8 cellular contexts compared by ENCODE assay signal in the genomic region with DNA sequence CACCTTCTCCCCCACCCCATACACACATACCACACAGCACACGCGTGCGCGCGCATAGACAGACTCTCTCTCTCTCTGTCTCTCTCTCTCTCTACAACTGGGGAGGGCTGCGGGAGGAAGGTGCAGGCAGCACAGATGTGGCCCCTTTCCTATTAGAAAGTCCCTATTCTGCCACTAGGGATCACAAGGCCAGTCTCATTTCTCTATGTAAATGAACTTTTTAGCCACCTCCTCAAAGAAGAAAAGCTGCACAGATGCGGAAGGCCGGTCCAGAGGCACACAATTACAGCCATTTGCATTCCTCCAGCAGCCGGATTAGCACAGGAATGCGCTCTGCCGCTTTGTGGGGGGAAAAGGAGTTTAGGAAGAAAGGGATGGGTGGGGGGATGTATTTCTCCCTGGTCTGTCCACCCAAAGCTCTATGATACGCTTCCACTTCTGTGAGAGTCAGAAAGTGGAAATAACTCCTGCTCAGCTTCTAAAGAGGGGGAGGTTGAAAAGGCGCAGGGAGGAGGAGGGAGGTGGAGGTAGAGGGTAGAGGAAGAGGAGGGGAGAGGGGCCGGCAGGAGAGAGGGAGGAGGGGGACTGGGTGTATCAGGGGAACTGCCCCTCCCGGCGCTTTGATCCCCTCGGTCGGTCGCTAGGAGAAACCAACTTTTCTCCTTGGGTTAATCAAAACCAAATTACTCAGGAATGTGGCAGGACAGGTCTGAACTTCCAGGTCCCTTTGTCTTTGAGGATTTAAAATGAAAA. TPM values are rescaled to one million over a fixed set of nuclear protein-coding genes. Genes with fewer than 3 reads are reported as not detected.
DNase-seq lines count a peak whose midpoint lies in the region; ATAC-seq and TF ChIP-seq lines count a peak whose summit lies in the region.
"Had no signal": no experiment of that assay in that cellular context is flagged by ENCODE, and none has a peak within 500 bp of the region (broad histone marks: within the 10 kb centered on the region; RNA-seq: fewer than 3 reads in every experiment).

No MANE protein-coding gene starts in this region.

- dilution Hi-C loops in mammary epithelial cell (cut with HindIII; ENCODE audit: low sequenced_read_pairs), result no loop called here

- H3K4me2 ChIP-seq in mammary epithelial cell (ENCODE audit: insufficient read depth, low read depth, low read length), result peak overlapping the region; percentile 41

- no TSS peak for BruUV-seq in mammary epithelial cell (replicated peaks; lab: Mats Ljungman, UMichigan)

- TF ChIP-seq CTCF in mammary epithelial cell (conservative IDR thresholded peaks at IDR 0.05 in 1 of 2, IDR thresholded peaks at IDR 0.05 in 1 of 2; ENCODE audit: extremely low read depth in 1 of 2, insufficient read depth in 1 of 2, low read depth in 1 of 2, low read length in 2 of 2), result no peak

- in situ Hi-C loops in mammary epithelial cell (cut with MboI; ENCODE audit: low sequenced_read_pairs in 2 of 2), result no loop called here

- CTCF ChIA-PET in mammary epithelial cell (lab: Charles Lee; ENCODE audit: low non-redundant PET), result interaction anchor here (0.7 kb wide), 1 partner anchor 145 kb away, joined by 5 read pairs; no protein-coding TSS in a partner anchor

- ATAC-seq in GM19035 (IDR thresholded peaks at IDR 0.05; ENCODE audit: unreplicated experiment) (peak; percentile 66), HG02852 (IDR thresholded peaks at IDR 0.05; ENCODE audit: unreplicated experiment) (peak; percentile 64)

- H3K79me2 ChIP-seq in mammary epithelial cell (ENCODE audit: insufficient read depth, low read length), result peaks cover 82% of the 10 kb centered on the region

- H3K9ac ChIP-seq in mammary epithelial cell (ENCODE audit: insufficient read depth, low read length), result no peak overlapping the region
- H3K9ac ChIP-seq in skeletal muscle tissue (ENCODE audit: low read depth in 1 of 3, low read length in 3 of 3), result peak overlapping the region in 2 of 3 donors; percentile 45 to 47

- DNase-seq in mammary epithelial cell, result no peak
- no peak for DNase-seq in activated T-cell treated with anti-CD3 and anti-CD28 coated beads, Interleukin-2, amount 50 U/mL, for 1 hour
- no peak for DNase-seq in COR-L47 (lab: John Stamatoyannopoulos, UW)
- DNase-seq in Ammon's horn (ENCODE audit: low spot score), result no peak

- WGBS in mammary epithelial cell (ENCODE audit: low coverage, missing lambda C conversion rate), result 48% methylated on average over 12 of the region's 19 CpGs

- H3K4me3 ChIP-seq in mammary epithelial cell (replicated peaks in 1 of 3; ENCODE audit: insufficient read depth in 1 of 3, low read depth in 2 of 3, low read length in 3 of 3) (no peak overlapping the region), skeletal muscle tissue (ENCODE audit: low read length in 3 of 3) (peak overlapping the region in 1 of 3 donors; percentile 22)
- H3K4me3 ChIP-seq: SK-N-MC had no signal

- H3K9me3 ChIP-seq in mammary epithelial cell (replicated peaks; ENCODE audit: insufficient read depth, low read length), result no peaks in the 10 kb centered on the region
- H3K9me3 ChIP-seq in skeletal muscle tissue (ENCODE audit: control insufficient read depth in 3 of 3, low read length in 3 of 3), result no peaks in the 10 kb centered on the region

- H3K36me3 ChIP-seq in mammary epithelial cell (ENCODE audit: insufficient read depth, low read length), result no peaks in the 10 kb centered on the region
- no peaks in the 10 kb centered on the region for H3K36me3 ChIP-seq in skeletal muscle tissue (ENCODE audit: control insufficient read depth in 3 of 3, insufficient read depth in 3 of 3, low read length in 3 of 3)

- H2AFZ ChIP-seq in mammary epithelial cell (ENCODE audit: low read depth, low read length), result peak overlapping the region; percentile 45

- peaks cover 9% of the 10 kb centered on the region for H3K4me1 ChIP-seq in mammary epithelial cell (ENCODE audit: insufficient read depth, low read length)
- H3K4me1 ChIP-seq in skeletal muscle tissue (ENCODE audit: control insufficient read depth in 3 of 3, insufficient read depth in 3 of 3, low read length in 3 of 3), result peaks cover 60 to 87% (median 62%) of the 10 kb centered on the region in 3 donors

- H3K27ac ChIP-seq in mammary epithelial cell (ENCODE audit: insufficient read depth, low read depth, low read length) (no peak overlapping the region), skeletal muscle tissue (ENCODE audit: low read depth, low read length) (peak overlapping the region; percentile 59)
- H3K27ac ChIP-seq: SK-N-MC had no signal

- no peaks in the 10 kb centered on the region for H4K20me1 ChIP-seq in mammary epithelial cell (ENCODE audit: insufficient read depth, low read length)

- intact Hi-C loops in mammary epithelial cell (cut with micrococcal nuclease), result no loop called here

- H3K27me3 ChIP-seq in mammary epithelial cell (ENCODE audit: insufficient read depth, low read length) (no peaks in the 10 kb centered on the region), skeletal muscle tissue (ENCODE audit: control insufficient read depth in 3 of 3, insufficient read depth in 3 of 3, low read length in 3 of 3) (no peaks in the 10 kb centered on the region)

RNA-seq across cellular contexts. Expression of gene ZFHX3, which starts 11.7 kb away (rescaled TPM):
- total RNA-seq in mammary epithelial cell (10 to 100 TPM in 1 of 2 donors, 1 to 10 TPM in 1; 6.7 to 11.3 TPM), skeletal muscle tissue (8.9 TPM)
- 1.5 TPM for polyA plus RNA-seq in mammary epithelial cell
- polyA minus RNA-seq in mammary epithelial cell, result 11.4 TPM
